ENCODE assay signal across 14 cellular contexts in genomic region chr21:42635848-42636534, GRCh38.
"Had no signal": no experiment of that assay in that cellular context is flagged by ENCODE, and none has a peak within 500 bp of the region (broad histone marks: within the 10 kb centered on the region; RNA-seq: fewer than 3 reads in every experiment).

No MANE protein-coding gene starts in this region.

- H3K9me3 ChIP-seq: mucosa of descending colon, neutrophil had no signal

- H3K4me3 ChIP-seq: cardiac muscle cell, mucosa of descending colon had no signal

- H3K4me1 Mint-ChIP-seq: activated T-helper 17 cell treated with anti-CD3 and anti-CD28 coated beads, Interleukin-2, amount 50 U/mL, for 72 hours had no signal

- H3K27ac ChIP-seq: cardiac muscle cell, neutrophil had no signal

- H3K4me3 Mint-ChIP-seq: activated T-helper 17 cell treated with anti-CD3 and anti-CD28 coated beads, Interleukin-2, amount 50 U/mL, for 72 hours; naive thymus-derived CD4-positive, alpha-beta T cell; stimulated activated naive CD8-positive, alpha-beta T cell treated with anti-CD3 and anti-CD28 coated beads, Interleukin-15, Interleukin-2, amounts not matched to agents 100 ng/mL and 50 ng/mL, for 24 hours; type B pancreatic cell had no signal

- H3K36me3 ChIP-seq: cardiac muscle cell, neutrophil had no signal

- ATAC-seq: activated T-helper 17 cell treated with anti-CD3 and anti-CD28 coated beads, Interleukin-2, amount 50 U/mL, for 72 hours; left lobe of liver; mucosa of descending colon; naive thymus-derived CD4-positive, alpha-beta T cell had no signal

- H3K9me3 Mint-ChIP-seq: activated T-helper 17 cell treated with anti-CD3 and anti-CD28 coated beads, Interleukin-2, amount 50 U/mL, for 72 hours; naive thymus-derived CD4-positive, alpha-beta T cell; stimulated activated naive CD8-positive, alpha-beta T cell treated with anti-CD3 and anti-CD28 coated beads, Interleukin-15, Interleukin-2, amounts not matched to agents 100 ng/mL and 50 ng/mL, for 24 hours; type B pancreatic cell had no signal

- DNase-seq: activated CD4-positive, alpha-beta T cell treated with anti-CD3 and anti-CD28 coated beads for 1 hour; activated CD4-positive, alpha-beta T cell treated with anti-CD3 and anti-CD28 coated beads, Interleukin-2, amount 50 U/mL, for 48 hours; activated naive CD4-positive, alpha-beta T cell treated with Interleukin-2 at 50 U/mL for 16 hours; islet precursor cell; naive thymus-derived CD4-positive, alpha-beta T cell; small intestine; T-helper 9 cell had no signal

- H3K27me3 Mint-ChIP-seq: activated T-helper 17 cell treated with anti-CD3 and anti-CD28 coated beads, Interleukin-2, amount 50 U/mL, for 72 hours had no signal

- H3K36me3 Mint-ChIP-seq: naive thymus-derived CD4-positive, alpha-beta T cell; type B pancreatic cell had no signal

- H3K27ac Mint-ChIP-seq: activated T-helper 17 cell treated with anti-CD3 and anti-CD28 coated beads, Interleukin-2, amount 50 U/mL, for 72 hours; naive thymus-derived CD4-positive, alpha-beta T cell; stimulated activated naive CD8-positive, alpha-beta T cell treated with anti-CD3 and anti-CD28 coated beads, Interleukin-15, Interleukin-2, amounts not matched to agents 100 ng/mL and 50 ng/mL, for 24 hours; type B pancreatic cell had no signal

- H3K27me3 ChIP-seq: cardiac muscle cell had no signal
